8 cellular contexts compared by ENCODE assay signal in genomic region chr19:15125232-15126067, GRCh38. TPM values are rescaled to one million over a fixed set of nuclear protein-coding genes. Genes with fewer than 3 reads are reported as not detected.
DNase-seq lines count a peak whose midpoint lies in the region; ATAC-seq and TF ChIP-seq lines count a peak whose summit lies in the region.

No MANE protein-coding gene starts in this region.

- H3K9me3 ChIP-seq in mucosa of stomach (ENCODE audit: control insufficient read depth, low read length) = no peaks in the 10 kb centered on the region

- peak overlapping the region; percentile 88 for H3K9ac ChIP-seq in mucosa of stomach (ENCODE audit: low read length)

- peak; percentile 96 for DNase-seq in DMS79 treated with DMSO at 0.1 percent for 48 hours (lab: John Stamatoyannopoulos, UW)
- DNase-seq in KG1 (lab: John Stamatoyannopoulos, UW) = peak; percentile 98
- peak; percentile 98 for DNase-seq in activated T-cell treated with anti-CD3 and anti-CD28 coated beads, Interleukin-2, amount 50 U/mL, for 48 hours
- DNase-seq in stimulated activated CD8-positive, alpha-beta memory T cell treated with anti-CD3 and anti-CD28 coated beads, Interleukin-4, amount 100 ng/mL, for 48 hours = peak; percentile 99

- H3K36me3 ChIP-seq in mucosa of stomach (ENCODE audit: control insufficient read depth, insufficient read depth, low read length) = no peaks in the 10 kb centered on the region

- H3K4me1 ChIP-seq in mucosa of stomach (ENCODE audit: control insufficient read depth, insufficient read depth, low read length) = peaks cover 9% of the 10 kb centered on the region

- peak; percentile 81 for ATAC-seq in GM21737 (IDR thresholded peaks at IDR 0.05; ENCODE audit: unreplicated experiment)
- peak; percentile 89 for ATAC-seq in esophagus mucosa

- peak overlapping the region; percentile 66 for H3K4me3 ChIP-seq in mucosa of stomach (ENCODE audit: low read length)

- H3K27me3 ChIP-seq in mucosa of stomach (ENCODE audit: control insufficient read depth, insufficient read depth, low read length) = peaks cover 6% of the 10 kb centered on the region

TF ChIP-seq in PFSK-1, 5 proteins besides CTCF, POLR2A, EP300 and RAD21:
- TF ChIP-seq, protein P1, sequence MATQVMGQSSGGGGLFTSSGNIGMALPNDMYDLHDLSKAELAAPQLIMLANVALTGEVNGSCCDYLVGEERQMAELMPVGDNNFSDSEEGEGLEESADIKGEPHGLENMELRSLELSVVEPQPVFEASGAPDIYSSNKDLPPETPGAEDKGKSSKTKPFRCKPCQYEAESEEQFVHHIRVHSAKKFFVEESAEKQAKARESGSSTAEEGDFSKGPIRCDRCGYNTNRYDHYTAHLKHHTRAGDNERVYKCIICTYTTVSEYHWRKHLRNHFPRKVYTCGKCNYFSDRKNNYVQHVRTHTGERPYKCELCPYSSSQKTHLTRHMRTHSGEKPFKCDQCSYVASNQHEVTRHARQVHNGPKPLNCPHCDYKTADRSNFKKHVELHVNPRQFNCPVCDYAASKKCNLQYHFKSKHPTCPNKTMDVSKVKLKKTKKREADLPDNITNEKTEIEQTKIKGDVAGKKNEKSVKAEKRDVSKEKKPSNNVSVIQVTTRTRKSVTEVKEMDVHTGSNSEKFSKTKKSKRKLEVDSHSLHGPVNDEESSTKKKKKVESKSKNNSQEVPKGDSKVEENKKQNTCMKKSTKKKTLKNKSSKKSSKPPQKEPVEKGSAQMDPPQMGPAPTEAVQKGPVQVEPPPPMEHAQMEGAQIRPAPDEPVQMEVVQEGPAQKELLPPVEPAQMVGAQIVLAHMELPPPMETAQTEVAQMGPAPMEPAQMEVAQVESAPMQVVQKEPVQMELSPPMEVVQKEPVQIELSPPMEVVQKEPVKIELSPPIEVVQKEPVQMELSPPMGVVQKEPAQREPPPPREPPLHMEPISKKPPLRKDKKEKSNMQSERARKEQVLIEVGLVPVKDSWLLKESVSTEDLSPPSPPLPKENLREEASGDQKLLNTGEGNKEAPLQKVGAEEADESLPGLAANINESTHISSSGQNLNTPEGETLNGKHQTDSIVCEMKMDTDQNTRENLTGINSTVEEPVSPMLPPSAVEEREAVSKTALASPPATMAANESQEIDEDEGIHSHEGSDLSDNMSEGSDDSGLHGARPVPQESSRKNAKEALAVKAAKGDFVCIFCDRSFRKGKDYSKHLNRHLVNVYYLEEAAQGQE (IDR thresholded peaks at IDR 0.05; ENCODE audit: insufficient read depth in 1 of 2, low read depth in 2 of 2, low read length in 2 of 2) = no peak
- TF ChIP-seq POLR2AphosphoS5 (IDR thresholded peaks at IDR 0.05; ENCODE audit: low read depth, low read length) (peak; percentile 73), FOXP2 (optimal IDR thresholded peaks at IDR 0.05; ENCODE audit: borderline replicate concordance, extremely low read depth, extremely low read length, insufficient read depth) (peak; percentile 69)

RNA-seq across cellular contexts. Expression of gene SYDE1, which starts 18.2 kb away (rescaled TPM):
- 40.7 TPM for polyA plus RNA-seq in PFSK-1 (2012; ENCODE audit: insufficient read length, low read depth)
- total RNA-seq in esophagus mucosa = 2.4 TPM

RNA-seq across cellular contexts. Expression of gene OR1I1, which starts 43.4 kb away (rescaled TPM):
- not detected for polyA plus RNA-seq in PFSK-1 (2012; ENCODE audit: insufficient read length, low read depth)
- not detected for total RNA-seq in esophagus mucosa

Comparison
In these comparisons a context has a peak if more than half of its experiments do, and no peak if none do; other contexts are left out.
1. Peak in every context shown above with its lines: DNase-seq, ATAC-seq and H3K4me3 ChIP-seq.